Comparison of ENCODE assay signal across 12 cellular contexts in the genomic region with DNA sequence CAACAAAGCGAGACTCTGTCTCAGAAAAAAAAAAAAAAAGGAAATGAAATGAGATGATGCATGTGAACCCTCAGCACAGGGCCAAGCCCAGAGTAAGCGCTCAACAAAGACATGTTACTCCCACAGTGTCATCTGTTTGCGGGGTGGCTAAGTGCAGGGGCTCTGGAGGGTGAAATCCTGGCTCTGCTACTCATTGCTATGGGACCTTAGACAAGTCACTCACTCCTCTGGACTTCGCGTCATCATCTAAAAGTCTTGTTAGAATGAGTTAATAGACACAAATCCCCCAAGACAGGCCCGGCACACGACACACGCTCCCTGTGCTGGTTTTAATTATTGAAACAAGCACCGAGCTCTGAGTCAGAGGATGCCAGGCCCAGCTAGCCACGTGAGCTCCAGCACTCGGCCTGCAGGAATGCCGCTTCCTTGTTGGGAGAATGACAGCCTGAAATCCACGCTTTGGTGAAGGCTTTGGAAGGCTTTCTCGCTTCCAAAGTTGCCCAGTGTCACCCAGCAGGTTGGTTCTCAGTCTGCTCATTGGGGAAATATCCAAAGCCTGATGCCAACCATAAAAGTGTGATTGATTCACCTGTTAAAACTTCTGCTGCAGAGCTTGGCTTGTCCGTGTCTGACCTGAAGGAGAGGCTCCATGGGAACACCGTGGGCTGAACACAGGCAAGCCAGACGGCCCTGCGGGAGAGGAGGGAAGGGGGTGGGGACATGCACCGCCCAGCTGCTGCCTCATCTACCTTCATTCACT. TPM values are rescaled to one million over a fixed set of nuclear protein-coding genes. Genes with fewer than 3 reads are reported as not detected.
A peak's percentile ranks its signal among the peaks of the same experiment; 100 is the strongest.
DNase-seq lines count a peak whose midpoint lies in the region; FAIRE-seq and TF ChIP-seq lines count a peak whose summit lies in the region.
"Had no signal": no experiment of that assay in that cellular context is flagged by ENCODE, and none has a peak within 500 bp of the region (broad histone marks: within the 10 kb centered on the region; RNA-seq: fewer than 3 reads in every experiment).

No MANE protein-coding gene starts in this region.

- TF ChIP-seq POLR2A in uterus (IDR thresholded peaks at IDR 0.05) = no peak

- TF ChIP-seq CTCF in left ventricle myocardium inferior (IDR thresholded peaks at IDR 0.05; ENCODE audit: borderline replicate concordance) (no peak), kidney (IDR thresholded peaks at IDR 0.05; ENCODE audit: borderline replicate concordance, extremely low read depth, insufficient read depth) (no peak), uterus (IDR thresholded peaks at IDR 0.05) (no peak), mesothelial cell of epicardium (IDR thresholded peaks at IDR 0.05; ENCODE audit: unreplicated experiment) (no peak)

- H3K4me3 ChIP-seq in left ventricle myocardium inferior (no peak overlapping the region), kidney (ENCODE audit: low read length in 2 of 2) (no peak overlapping the region), uterus (no peak overlapping the region)
- H3K4me3 ChIP-seq: lung had no signal

- H3K27me3 ChIP-seq in left ventricle myocardium inferior (ENCODE audit: low read depth) (peaks cover 3% of the 10 kb centered on the region), uterus (no peaks in the 10 kb centered on the region)

- no peak overlapping the region for H3K4me3 Mint-ChIP-seq in mesothelial cell of epicardium
- H3K4me3 Mint-ChIP-seq: CD4-positive, CD25-positive, alpha-beta regulatory T cell; H9 had no signal

- H3K27ac ChIP-seq in left ventricle myocardium inferior (replicated peaks) (peak overlapping the region; percentile 65), kidney (ENCODE audit: low read depth in 2 of 2, low read length in 2 of 2) (peak overlapping the region in 1 of 2 donors; percentile 28), uterus (peak overlapping the region; percentile 37 to 54)

- H3K36me3 Mint-ChIP-seq in mesothelial cell of epicardium = no peaks in the 10 kb centered on the region
- H3K36me3 Mint-ChIP-seq: CD4-positive, CD25-positive, alpha-beta regulatory T cell had no signal

- no peak overlapping the region for H3K27ac Mint-ChIP-seq in mesothelial cell of epicardium
- H3K27ac Mint-ChIP-seq: CD4-positive, CD25-positive, alpha-beta regulatory T cell; H9 had no signal

- H3K4me1 Mint-ChIP-seq in mesothelial cell of epicardium = peaks cover 9% of the 10 kb centered on the region

- H3K9me3 ChIP-seq in left ventricle myocardium inferior (replicated peaks) (no peaks in the 10 kb centered on the region), kidney (ENCODE audit: control insufficient read depth in 1 of 2, low read length in 2 of 2) (no peaks in the 10 kb centered on the region), uterus (no peaks in the 10 kb centered on the region)

- FAIRE-seq in kidney (lab: Jason Lieb, UNC) = no peak

- no peaks in the 10 kb centered on the region for H3K9me3 Mint-ChIP-seq in mesothelial cell of epicardium

- no peak for DNase-seq in left ventricle myocardium inferior
- no peak for DNase-seq in cardiac septum (ENCODE audit: low spot score)
- DNase-seq in anterior cingulate cortex (lab: John Stamatoyannopoulos, UW) = peak in 31 of 58 donors; percentile 5 to 70 (median 23)
- DNase-seq in kidney = peak; percentile 85
- peak; percentile 36 to 48 for DNase-seq in uterus
- no peak for DNase-seq in medulla oblongata (ENCODE audit: extremely low spot score)
- no peak for DNase-seq in mesothelial cell of epicardium (ENCODE audit: low spot score in 2 of 2, unreplicated experiment in 2 of 2)
- no peak for DNase-seq in central memory CD4-positive, alpha-beta T cell
- DNase-seq: CD4-positive, CD25-positive, alpha-beta regulatory T cell; H9; NCI-H748 treated with DMSO at 0.1 percent for 48 hours had no signal

- H3K36me3 ChIP-seq in left ventricle myocardium inferior (no peaks in the 10 kb centered on the region), kidney (ENCODE audit: control insufficient read depth in 1 of 2, insufficient read depth in 2 of 2, low read length in 2 of 2) (no peaks in the 10 kb centered on the region), uterus (no peaks in the 10 kb centered on the region)

- H3K4me1 ChIP-seq in left ventricle myocardium inferior = peaks cover 15% of the 10 kb centered on the region
- H3K4me1 ChIP-seq in kidney (ENCODE audit: control insufficient read depth in 1 of 2, insufficient read depth in 1 of 2, low read depth in 1 of 2, low read length in 2 of 2) = peaks cover 0 to 6% of the 10 kb centered on the region in 2 donors
- H3K4me1 ChIP-seq in uterus = no peaks in the 10 kb centered on the region

- H3K27me3 Mint-ChIP-seq in mesothelial cell of epicardium (ENCODE audit: low read depth) = peaks cover 36% of the 10 kb centered on the region

- intact Hi-C loops in left ventricle myocardium inferior (cut with micrococcal nuclease) = no loop called here
- intact Hi-C loops in cardiac septum (cut with DNase I) = no loop called here
- intact Hi-C loops in kidney (cut with DNase I) = no loop called here
- intact Hi-C loops in uterus (cut with DNase I; ENCODE audit: low total_unique reads) = no loop called here

- no peak overlapping the region for H3K9ac ChIP-seq in kidney (ENCODE audit: low read length in 2 of 2)

RNA-seq across cellular contexts. Expression of a gene that starts 36.7 kb away (rescaled TPM):
- total RNA-seq in left ventricle myocardium inferior (95.5 TPM), cardiac septum (102 TPM), kidney (140 TPM), uterus (100 to 1,000 TPM; 176 to 617 (median 207) TPM), mesothelial cell of epicardium (175 to 184 TPM (median 179 TPM) in 3 replicates)
- polyA plus RNA-seq in kidney (ENCODE audit: insufficient read depth, low read depth, low replicate concordance) = 103 TPM

Comparison
In these comparisons a context has a peak if more than half of its experiments do, and no peak if none do; other contexts are left out.
1. DNase-seq: peak in anterior cingulate cortex (31 of 58), kidney (single experiment) and uterus (2 of 2); none in left ventricle myocardium inferior (single experiment), cardiac septum (single experiment), medulla oblongata (single experiment), mesothelial cell of epicardium (0 of 2) and central memory CD4-positive, alpha-beta T cell (single experiment).